ENCODE assay signal across 13 cellular contexts in genomic region chr20:43913291-43914025, GRCh38. TPM values are rescaled to one million over a fixed set of nuclear protein-coding genes. Genes with fewer than 3 reads are reported as not detected.
A peak's percentile ranks its signal among the peaks of the same experiment; 100 is the strongest.
DNase-seq lines count a peak whose midpoint lies in the region; ATAC-seq and TF ChIP-seq lines count a peak whose summit lies in the region.
"Had no signal": no experiment of that assay in that cellular context is flagged by ENCODE, and none has a peak within 500 bp of the region (broad histone marks: within the 10 kb centered on the region; RNA-seq: fewer than 3 reads in every experiment).

No MANE protein-coding gene starts in this region.

- no peak overlapping the region for H3K56ac ChIP-seq in H9 (ENCODE audit: insufficient read length, low read depth, low read length)
- H3K56ac ChIP-seq in mesendoderm (ENCODE audit: low read length), result no peak overlapping the region

- no peaks in the 10 kb centered on the region for H3K36me3 ChIP-seq in CD4-positive, CD25-positive, alpha-beta regulatory T cell (ENCODE audit: control insufficient read depth, insufficient read depth, low read length)
- H3K36me3 ChIP-seq in mesendoderm (ENCODE audit: control insufficient read depth, insufficient read depth, low read length) (no peaks in the 10 kb centered on the region), prostate gland (no peaks in the 10 kb centered on the region)
- H3K36me3 ChIP-seq: BLaER1 had no signal

- H3K27me3 ChIP-seq in CD4-positive, CD25-positive, alpha-beta regulatory T cell (ENCODE audit: control insufficient read depth, insufficient read depth, low read length), result peaks cover 1% of the 10 kb centered on the region
- H3K27me3 ChIP-seq in H9 (ENCODE audit: insufficient read depth, low read length), result peaks cover 18% of the 10 kb centered on the region; the same call in 1 of the 2 replicates
- H3K27me3 ChIP-seq in mesendoderm (ENCODE audit: insufficient read depth, low read length, poor library complexity), result peaks cover 2% of the 10 kb centered on the region
- peaks cover 11% of the 10 kb centered on the region for H3K27me3 ChIP-seq in prostate gland (replicated peaks; ENCODE audit: insufficient read depth)

- H3K36me3 Mint-ChIP-seq in CD4-positive, CD25-positive, alpha-beta regulatory T cell, result no peaks in the 10 kb centered on the region
- H3K36me3 Mint-ChIP-seq in H9 (ENCODE audit: insufficient read depth in 1 of 3, low read depth in 3 of 3), result peaks cover 0 to 5% (median 0%) of the 10 kb centered on the region in 3 experiments; a peak in 3 of 7 replicates
- peaks cover 5% of the 10 kb centered on the region for H3K36me3 Mint-ChIP-seq in activated T-helper 1 cell treated with anti-CD3 and anti-CD28 coated beads, Interleukin-12 subunit alpha, Interleukin-12 subunit beta, Interleukin-2, Interleukin-4 antibody, amounts not matched to agents 30 ng/mL and 10 ng/mL and 1 ng/mL, durations not matched to agents 14 hours and 24 hours and 36 hours (ENCODE audit: low read depth)

- H3K27ac Mint-ChIP-seq in CD4-positive, CD25-positive, alpha-beta regulatory T cell, result no peak overlapping the region
- no peak overlapping the region for H3K27ac Mint-ChIP-seq in H9
- H3K27ac Mint-ChIP-seq in activated T-helper 1 cell treated with anti-CD3 and anti-CD28 coated beads, Interleukin-12 subunit alpha, Interleukin-12 subunit beta, Interleukin-2, Interleukin-4 antibody, amounts not matched to agents 30 ng/mL and 10 ng/mL and 1 ng/mL, durations not matched to agents 14 hours and 24 hours and 36 hours, result no peak overlapping the region

- no peak for ATAC-seq in CD4-positive, CD25-positive, alpha-beta regulatory T cell (ENCODE audit: low read depth in 2 of 2)
- ATAC-seq in HG02870 (IDR thresholded peaks at IDR 0.05; ENCODE audit: unreplicated experiment) (no peak), HG03045 (IDR thresholded peaks at IDR 0.05; ENCODE audit: unreplicated experiment) (no peak)

- H4K91ac ChIP-seq in H9 (ENCODE audit: insufficient read length, low read depth, low read length), result no peak overlapping the region

- no peak for TF ChIP-seq POLR2A in prostate gland (IDR thresholded peaks at IDR 0.05)

- peaks cover 19% of the 10 kb centered on the region for H3K23me2 ChIP-seq in H9 (ENCODE audit: insufficient read length, low read depth, low read length, poor library complexity, severe bottlenecking)

- H3K79me1 ChIP-seq in H9 (ENCODE audit: insufficient read depth, low read depth, low read length, poor library complexity, severe bottlenecking), result no peaks in the 10 kb centered on the region
- H3K79me1 ChIP-seq in mesendoderm (ENCODE audit: low read length), result no peaks in the 10 kb centered on the region

- H3K4me2 ChIP-seq in H9 (ENCODE audit: insufficient read depth, insufficient read length, low read length) (no peak overlapping the region), mesendoderm (ENCODE audit: low read length) (no peak overlapping the region)

- no peak overlapping the region for H2BK12ac ChIP-seq in H9 (ENCODE audit: insufficient read length, low read depth, low read length)

- H4K8ac ChIP-seq in H9 (replicated peaks; ENCODE audit: insufficient read length, low read depth, low read length), result no peak overlapping the region
- H4K8ac ChIP-seq in mesendoderm (ENCODE audit: low read depth, low read length), result no peak overlapping the region

- no peak overlapping the region for H2BK20ac ChIP-seq in H9 (ENCODE audit: low read depth, low read length, poor library complexity, severe bottlenecking)

- no peak overlapping the region for H4K5ac ChIP-seq in H9 (ENCODE audit: insufficient read length, low read depth, low read length)
- H4K5ac ChIP-seq in mesendoderm (ENCODE audit: low read length), result no peak overlapping the region

- H3K4me3 ChIP-seq in CD4-positive, CD25-positive, alpha-beta regulatory T cell (ENCODE audit: low read depth, low read length), result no peak overlapping the region
- no peak overlapping the region for H3K4me3 ChIP-seq in mesendoderm (ENCODE audit: low read length)
- H3K4me3 ChIP-seq in prostate gland, result no peak overlapping the region

- no peak overlapping the region for H3T11ph ChIP-seq in H9 (ENCODE audit: low read length)

- no peak overlapping the region for H2BK15ac ChIP-seq in H9 (ENCODE audit: low read depth, low read length)
- no peak overlapping the region for H2BK15ac ChIP-seq in mesendoderm (replicated peaks; ENCODE audit: low read depth)

- H3K18ac ChIP-seq in H9 (ENCODE audit: insufficient read length, low read depth, low read length) (no peak overlapping the region), mesendoderm (ENCODE audit: low read length) (no peak overlapping the region)

- no CpG with 5 or more reads among the region's 3 CpGs for WGBS in H9 (ENCODE audit: extremely low coverage, insufficient read length, low lambda C conversion rate)
- WGBS in mesendoderm (ENCODE audit: extremely low coverage, insufficient coverage, low lambda C conversion rate), result no CpG with 5 or more reads among the region's 3 CpGs
- WGBS in prostate gland, result 94% methylated on average over 3 of the region's 3 CpGs

- peaks cover 0 to 2% of the 10 kb centered on the region in 2 experiments for H3K9me3 ChIP-seq in CD4-positive, CD25-positive, alpha-beta regulatory T cell (ENCODE audit: control insufficient read depth in 2 of 2, low read length in 2 of 2)
- H3K9me3 ChIP-seq in H9 (ENCODE audit: control insufficient read depth, low read depth, low read length) (no peaks in the 10 kb centered on the region), prostate gland (no peaks in the 10 kb centered on the region)

- H2AFZ ChIP-seq in H9 (ENCODE audit: low read length), result no peak overlapping the region

- H3K9ac ChIP-seq in H9 (ENCODE audit: extremely low read depth, insufficient read length, low read length) (no peak overlapping the region), mesendoderm (ENCODE audit: low read length) (no peak overlapping the region)

- DNase-seq in CD4-positive, CD25-positive, alpha-beta regulatory T cell, result no peak
- no peak for DNase-seq in H9
- no peak for DNase-seq in activated T-helper 1 cell treated with anti-CD3 and anti-CD28 coated beads, Interleukin-12 subunit alpha, Interleukin-12 subunit beta, Interleukin-2, Interleukin-4 antibody, amounts not matched to agents 30 ng/mL and 10 ng/mL and 1 ng/mL, durations not matched to agents 14 hours and 24 hours and 36 hours (ENCODE audit: low spot score)
- DNase-seq in mesendoderm, result peak; percentile 25
- DNase-seq in prostate gland (ENCODE audit: low spot score), result no peak
- DNase-seq: amygdala, foreskin melanocyte, NCI-H1048, NCI-H345, OCI-M1 had no signal

- H3K27me3 Mint-ChIP-seq in CD4-positive, CD25-positive, alpha-beta regulatory T cell, result peaks cover 11% of the 10 kb centered on the region
- H3K27me3 Mint-ChIP-seq in H9 (ENCODE audit: low read depth), result peaks cover 64% of the 10 kb centered on the region
- peaks cover 31% of the 10 kb centered on the region for H3K27me3 Mint-ChIP-seq in activated T-helper 1 cell treated with anti-CD3 and anti-CD28 coated beads, Interleukin-12 subunit alpha, Interleukin-12 subunit beta, Interleukin-2, Interleukin-4 antibody, amounts not matched to agents 30 ng/mL and 10 ng/mL and 1 ng/mL, durations not matched to agents 14 hours and 24 hours and 36 hours (ENCODE audit: insufficient read depth)

- no peak for TF ChIP-seq CTCF in H9 (conservative IDR thresholded peaks at IDR 0.05)
- no peak for TF ChIP-seq CTCF in prostate gland (IDR thresholded peaks at IDR 0.05)

- H2BK5ac ChIP-seq in H9 (ENCODE audit: insufficient read length, low read length) (no peak overlapping the region), mesendoderm (ENCODE audit: low read length) (no peak overlapping the region)

- H3K27ac ChIP-seq in CD4-positive, CD25-positive, alpha-beta regulatory T cell (ENCODE audit: insufficient read depth, low read length, poor library complexity, severe bottlenecking), result no peak overlapping the region
- no peak overlapping the region for H3K27ac ChIP-seq in H9 (ENCODE audit: insufficient read length, low read depth, low read length)
- no peak overlapping the region for H3K27ac ChIP-seq in mesendoderm (ENCODE audit: low read depth, low read length)
- no peak overlapping the region for H3K27ac ChIP-seq in prostate gland

- peaks cover 0 to 63% (median 29%) of the 10 kb centered on the region in 4 donors for H3K4me1 Mint-ChIP-seq in CD4-positive, CD25-positive, alpha-beta regulatory T cell
- peaks cover 14 to 18% of the 10 kb centered on the region in 2 experiments for H3K4me1 Mint-ChIP-seq in H9
- peaks cover 28% of the 10 kb centered on the region for H3K4me1 Mint-ChIP-seq in activated T-helper 1 cell treated with anti-CD3 and anti-CD28 coated beads, Interleukin-12 subunit alpha, Interleukin-12 subunit beta, Interleukin-2, Interleukin-4 antibody, amounts not matched to agents 30 ng/mL and 10 ng/mL and 1 ng/mL, durations not matched to agents 14 hours and 24 hours and 36 hours (ENCODE audit: low read depth)

- H3K4ac ChIP-seq in H9 (ENCODE audit: low read depth, low read length) (no peak overlapping the region), mesendoderm (ENCODE audit: low read depth, low read length) (no peak overlapping the region)

- H3K14ac ChIP-seq in H9 (ENCODE audit: insufficient read depth, low read length), result no peak overlapping the region

- H4K20me1 ChIP-seq in H9 (ENCODE audit: control insufficient read depth, insufficient read depth, insufficient read length), result peaks cover 3% of the 10 kb centered on the region

- peaks cover 0 to 14% (median 2%) of the 10 kb centered on the region in 7 donors for H3K9me3 Mint-ChIP-seq in CD4-positive, CD25-positive, alpha-beta regulatory T cell
- H3K9me3 Mint-ChIP-seq in H9, result peaks cover 16 to 20% of the 10 kb centered on the region in 2 experiments; a peak in 4 of 5 replicates
- H3K9me3 Mint-ChIP-seq in activated T-helper 1 cell treated with anti-CD3 and anti-CD28 coated beads, Interleukin-12 subunit alpha, Interleukin-12 subunit beta, Interleukin-2, Interleukin-4 antibody, amounts not matched to agents 30 ng/mL and 10 ng/mL and 1 ng/mL, durations not matched to agents 14 hours and 24 hours and 36 hours, result peaks cover 26% of the 10 kb centered on the region

- H2BK120ac ChIP-seq in H9 (ENCODE audit: low read depth, low read length, poor library complexity, severe bottlenecking) (no peak overlapping the region), mesendoderm (ENCODE audit: low read depth, low read length) (no peak overlapping the region)

- H2AK5ac ChIP-seq in H9 (ENCODE audit: insufficient read length, low read length) (no peak overlapping the region), mesendoderm (ENCODE audit: low read length) (no peak overlapping the region)

- H3K79me2 ChIP-seq in H9 (ENCODE audit: insufficient read depth, low read length) (no peaks in the 10 kb centered on the region), mesendoderm (ENCODE audit: control insufficient read depth, insufficient read depth, low read length) (no peaks in the 10 kb centered on the region)

- intact Hi-C loops in activated T-helper 1 cell treated with anti-CD3 and anti-CD28 coated beads, Interleukin-12 subunit alpha, Interleukin-12 subunit beta, Interleukin-2, Interleukin-4 antibody, amounts not matched to agents 30 ng/mL and 10 ng/mL and 1 ng/mL, durations not matched to agents 14 hours and 24 hours and 36 hours (cut with micrococcal nuclease), result loop anchor here (2.0 to 10.0 kb wide), 3 partner anchors 73 to 249 kb away; partner anchors contain the start of gene MYBL2
- intact Hi-C loops in prostate gland (cut with DNase I), result loop anchor here (10.0 kb wide), 3 partner anchors 159 to 281 kb away; no protein-coding TSS in a partner anchor

- H3K4me3 Mint-ChIP-seq in CD4-positive, CD25-positive, alpha-beta regulatory T cell, result peak overlapping the region; percentile 81 to 94 (median 89)
- H3K4me3 Mint-ChIP-seq in H9, result peak overlapping the region; percentile 61 to 79
- H3K4me3 Mint-ChIP-seq in activated T-helper 1 cell treated with anti-CD3 and anti-CD28 coated beads, Interleukin-12 subunit alpha, Interleukin-12 subunit beta, Interleukin-2, Interleukin-4 antibody, amounts not matched to agents 30 ng/mL and 10 ng/mL and 1 ng/mL, durations not matched to agents 14 hours and 24 hours and 36 hours, result peak overlapping the region; percentile 70

- no peak overlapping the region for H3K23ac ChIP-seq in H9 (ENCODE audit: insufficient read length, low read depth, low read length)
- no peak overlapping the region for H3K23ac ChIP-seq in mesendoderm (ENCODE audit: low read length)

- peaks cover 27% of the 10 kb centered on the region for H3K4me1 ChIP-seq in CD4-positive, CD25-positive, alpha-beta regulatory T cell (ENCODE audit: control insufficient read depth, insufficient read depth, low read length, poor library complexity, severe bottlenecking)
- no peaks in the 10 kb centered on the region for H3K4me1 ChIP-seq in H9 (ENCODE audit: insufficient read depth, low read length)
- H3K4me1 ChIP-seq in mesendoderm (ENCODE audit: control insufficient read depth, low read depth, low read length), result peaks cover 5% of the 10 kb centered on the region
- H3K4me1 ChIP-seq in prostate gland (replicated peaks), result no peaks in the 10 kb centered on the region

RNA-seq across cellular contexts. Expression of gene TOX2, which starts 1.2 kb away (rescaled TPM):
- 9.2 TPM for total RNA-seq in CD4-positive, CD25-positive, alpha-beta regulatory T cell
- 1 to 10 TPM; 2.0 to 5.6 (median 2.8) TPM for polyA plus RNA-seq in CD4-positive, CD25-positive, alpha-beta regulatory T cell
- total RNA-seq in H9 (2021), result 1.7 and 2.0 TPM in 2 replicates
- 4.0 and 4.8 TPM in 2 replicates for total RNA-seq in activated T-helper 1 cell treated with anti-CD3 and anti-CD28 coated beads, Interleukin-12 subunit alpha, Interleukin-12 subunit beta, Interleukin-2, Interleukin-4 antibody, amounts not matched to agents 30 ng/mL and 10 ng/mL and 1 ng/mL, durations not matched to agents 14 hours and 24 hours and 36 hours
- 3.4 TPM for polyA plus RNA-seq in mesendoderm (2013, experiment 1 of 2)
- 3.7 TPM for polyA plus RNA-seq in mesendoderm (2013, experiment 2 of 2)
- total RNA-seq in prostate gland, result 10 to 100 TPM in 1 of 2 donors, 1 to 10 TPM in 1; 8.8 to 52.8 TPM
